Comparison of ENCODE assay signal across 8 cellular contexts in genomic region chr2:48946444-48947048, GRCh38.
DNase-seq lines count a peak whose midpoint lies in the region; ATAC-seq and TF ChIP-seq lines count a peak whose summit lies in the region.

No MANE protein-coding gene starts in this region.

- no peaks in the 10 kb centered on the region for H3K4me1 Mint-ChIP-seq in activated T-helper 17 cell treated with anti-CD3 and anti-CD28 coated beads, Interleukin-2, amount 50 U/mL, for 72 hours
- peaks cover 2% of the 10 kb centered on the region for H3K4me1 Mint-ChIP-seq in progenitor cell of endocrine pancreas (ENCODE audit: low read depth)

- no peaks in the 10 kb centered on the region for H3K9me3 Mint-ChIP-seq in activated T-helper 17 cell treated with anti-CD3 and anti-CD28 coated beads, Interleukin-2, amount 50 U/mL, for 72 hours
- H3K9me3 Mint-ChIP-seq in progenitor cell of endocrine pancreas (ENCODE audit: low read depth), result no peaks in the 10 kb centered on the region

- no peak overlapping the region for H3K27ac Mint-ChIP-seq in activated T-helper 17 cell treated with anti-CD3 and anti-CD28 coated beads, Interleukin-2, amount 50 U/mL, for 72 hours
- no peak overlapping the region for H3K27ac Mint-ChIP-seq in progenitor cell of endocrine pancreas

- no peaks in the 10 kb centered on the region for H3K36me3 Mint-ChIP-seq in activated T-helper 17 cell treated with anti-CD3 and anti-CD28 coated beads, Interleukin-2, amount 50 U/mL, for 72 hours (ENCODE audit: low read depth)
- H3K36me3 Mint-ChIP-seq in progenitor cell of endocrine pancreas (ENCODE audit: insufficient read depth), result no peaks in the 10 kb centered on the region

- peak; percentile 96 for TF ChIP-seq CTCF in progenitor cell of endocrine pancreas (IDR thresholded peaks at IDR 0.05; ENCODE audit: unreplicated experiment)

- no peak overlapping the region for H3K4me3 Mint-ChIP-seq in activated T-helper 17 cell treated with anti-CD3 and anti-CD28 coated beads, Interleukin-2, amount 50 U/mL, for 72 hours
- no peak overlapping the region for H3K4me3 Mint-ChIP-seq in progenitor cell of endocrine pancreas (ENCODE audit: low read depth)

- H3K27me3 Mint-ChIP-seq in activated T-helper 17 cell treated with anti-CD3 and anti-CD28 coated beads, Interleukin-2, amount 50 U/mL, for 72 hours, result no peaks in the 10 kb centered on the region
- no peaks in the 10 kb centered on the region for H3K27me3 Mint-ChIP-seq in progenitor cell of endocrine pancreas

- intact Hi-C loops in Right ventricle myocardium superior (cut with DNase I), result no loop called here

- DNase-seq in NCI-H1092 treated with DMSO at 0.1 percent for 48 hours (lab: John Stamatoyannopoulos, UW) (peak; percentile 69), NCI-H1092 (lab: John Stamatoyannopoulos, UW) (no peak), NCI-H526 treated with DMSO at 0.1 percent for 48 hours (lab: John Stamatoyannopoulos, UW) (peak; percentile 66), Right ventricle myocardium superior (no peak), progenitor cell of endocrine pancreas (ENCODE audit: low spot score, unreplicated experiment) (no peak)

- ATAC-seq in GM21515 (IDR thresholded peaks at IDR 0.05; ENCODE audit: unreplicated experiment), result peak; percentile 96
- peak; percentile 92 for ATAC-seq in HG03571 (IDR thresholded peaks at IDR 0.05; ENCODE audit: unreplicated experiment)
- ATAC-seq in activated T-helper 17 cell treated with anti-CD3 and anti-CD28 coated beads, Interleukin-2, amount 50 U/mL, for 72 hours (replicated peaks), result peak; percentile 62
- ATAC-seq in Right ventricle myocardium superior (ENCODE audit: poor library complexity), result peak; percentile 86

Comparison
In these comparisons a context has a peak if more than half of its experiments do, and no peak if none do; other contexts are left out.
1. DNase-seq: peak in NCI-H1092 treated with DMSO at 0.1 percent for 48 hours (single experiment) and NCI-H526 treated with DMSO at 0.1 percent for 48 hours (single experiment); none in NCI-H1092 (single experiment), Right ventricle myocardium superior (single experiment) and progenitor cell of endocrine pancreas (single experiment).
2. Peak in every context shown above with its lines, with median percentiles within 50 percentile points of each other: ATAC-seq.